Comparison of ENCODE assay signal across 9 cellular contexts in genomic region chr5:150058480-150059126, GRCh38. TPM values are rescaled to one million over a fixed set of nuclear protein-coding genes. Genes with fewer than 3 reads are reported as not detected.
A peak's percentile ranks its signal among the peaks of the same experiment; 100 is the strongest.
DNase-seq lines count a peak whose midpoint lies in the region; ATAC-seq and TF ChIP-seq lines count a peak whose summit lies in the region.
"Had no signal": no experiment of that assay in that cellular context is flagged by ENCODE, and none has a peak within 500 bp of the region (broad histone marks: within the 10 kb centered on the region; RNA-seq: fewer than 3 reads in every experiment).

No MANE protein-coding gene starts in this region.

- intact Hi-C loops in adrenal gland (cut with DNase I), result no loop called here

- H3K36me3 Mint-ChIP-seq in activated CD4-positive, alpha-beta T cell treated with anti-CD3 and anti-CD28 coated beads, Interleukin-2, amount 10 ng/mL, durations not matched to agents 7 days and 5 days (ENCODE audit: low read depth), result peaks cover 4% of the 10 kb centered on the region

- POLR2A ChIA-PET in activated CD4-positive, alpha-beta T cell treated with anti-CD3 and anti-CD28 coated beads, Interleukin-2, amount 10 ng/mL, durations not matched to agents 7 days and 5 days (lab: Charles Lee), result no interaction called here

- no peak for TF ChIP-seq CTCF in adrenal gland (IDR thresholded peaks at IDR 0.05)

- no peak overlapping the region for H3K27ac Mint-ChIP-seq in activated CD4-positive, alpha-beta T cell treated with anti-CD3 and anti-CD28 coated beads, Interleukin-2, amount 10 ng/mL, durations not matched to agents 7 days and 5 days

- H3K4me1 ChIP-seq in adrenal gland (replicated peaks in 1 of 2), result no peaks in the 10 kb centered on the region

- H3K27ac ChIP-seq in adrenal gland, result peak overlapping the region in 2 of 5 donors; percentile 38 to 67
- peak overlapping the region; percentile 38 for H3K27ac ChIP-seq in layer of hippocampus (ENCODE audit: low read depth, low read length)

- 75 to 81% (median 78%) methylated on average over 5 to 6 of the region's 6 CpGs for WGBS in adrenal gland, 4 donors

- in situ Hi-C loops in ACHN (cut with HindIII; ENCODE audit: low pct_ligation_motif_present, low pct_unique_long_range_greater_than_20kb, low sequenced_read_pairs), result no loop called here

- CTCF ChIA-PET in activated CD4-positive, alpha-beta T cell treated with anti-CD3 and anti-CD28 coated beads, Interleukin-2, amount 10 ng/mL, durations not matched to agents 7 days and 5 days (lab: Charles Lee), result interaction anchor here (1.1 to 1.4 kb wide), 2 partner anchors 24 to 52 kb away, joined by 3 read pairs; no protein-coding TSS in a partner anchor

- DNase-seq in ACHN (peak; percentile 50), HT-29 (ENCODE audit: low spot score) (peak; percentile 3), adrenal gland (peak in 5 of 7 donors; percentile 60 to 75 (median 69)), NCI-H187 (lab: John Stamatoyannopoulos, UW) (no peak), LoVo (ENCODE audit: low spot score) (no peak)
- no peak for DNase-seq in activated CD4-positive, alpha-beta T cell treated with anti-CD3 and anti-CD28 coated beads, Interleukin-2, amount 10 ng/mL, durations not matched to agents 7 days and 5 days
- DNase-seq: activated CD4-positive, CD25-positive, alpha-beta regulatory T cell had no signal

- no peak for ATAC-seq in HG03354 (IDR thresholded peaks at IDR 0.05; ENCODE audit: poor library complexity, severe bottlenecking, unreplicated experiment)

- no peak for TF ChIP-seq POLR2A in adrenal gland (IDR thresholded peaks at IDR 0.05)

- H3K36me3 ChIP-seq in adrenal gland (replicated peaks in 1 of 2), result peaks cover 0 to 24% of the 10 kb centered on the region in 2 donors

- H3K9me3 ChIP-seq in adrenal gland (replicated peaks in 1 of 3), result no peaks in the 10 kb centered on the region

- H3K9me3 Mint-ChIP-seq in activated CD4-positive, alpha-beta T cell treated with anti-CD3 and anti-CD28 coated beads, Interleukin-2, amount 10 ng/mL, durations not matched to agents 7 days and 5 days, result no peaks in the 10 kb centered on the region

- H3K4me3 Mint-ChIP-seq in activated CD4-positive, alpha-beta T cell treated with anti-CD3 and anti-CD28 coated beads, Interleukin-2, amount 10 ng/mL, durations not matched to agents 7 days and 5 days, result no peak overlapping the region

- peaks cover 7% of the 10 kb centered on the region for H3K4me1 Mint-ChIP-seq in activated CD4-positive, alpha-beta T cell treated with anti-CD3 and anti-CD28 coated beads, Interleukin-2, amount 10 ng/mL, durations not matched to agents 7 days and 5 days

- H3K27me3 ChIP-seq in adrenal gland (no peaks in the 10 kb centered on the region), layer of hippocampus (ENCODE audit: control insufficient read depth, insufficient read depth, low read length) (no peaks in the 10 kb centered on the region)

- no peak overlapping the region for H3K4me3 ChIP-seq in adrenal gland

- H3K27me3 Mint-ChIP-seq in activated CD4-positive, alpha-beta T cell treated with anti-CD3 and anti-CD28 coated beads, Interleukin-2, amount 10 ng/mL, durations not matched to agents 7 days and 5 days, result no peaks in the 10 kb centered on the region

RNA-seq across cellular contexts. Expression of gene CSF1R, which starts 27.8 kb away (rescaled TPM):
- not detected in 2 replicates for total RNA-seq in HT-29 (2014; rRNA removed; shearing (Covaris generic))
- total RNA-seq in adrenal gland, result 100 to 1,000 TPM in 2 of 8 donors, 10 to 100 TPM in 6; 37.2 to 165 (median 94.4) TPM
- 10 to 100 TPM; 17.9 to 20.0 (median 19.0) TPM for polyA plus RNA-seq in adrenal gland
- total RNA-seq in activated CD4-positive, alpha-beta T cell treated with anti-CD3 and anti-CD28 coated beads, Interleukin-2, amount 10 ng/mL, durations not matched to agents 7 days and 5 days, result under 1 TPM; 0.08 to 0.15 TPM

RNA-seq across cellular contexts. Expression of gene HMGXB3, which starts 58.1 kb away (rescaled TPM):
- 49.0 and 53.6 TPM in 2 replicates for total RNA-seq in HT-29 (2014; rRNA removed; shearing (Covaris generic))
- 10 to 100 TPM; 29.6 to 53.1 (median 36.1) TPM for total RNA-seq in adrenal gland
- 10 to 100 TPM; 22.8 to 56.5 (median 48.9) TPM for polyA plus RNA-seq in adrenal gland
- total RNA-seq in activated CD4-positive, alpha-beta T cell treated with anti-CD3 and anti-CD28 coated beads, Interleukin-2, amount 10 ng/mL, durations not matched to agents 7 days and 5 days, result 10 to 100 TPM; 29.4 to 31.7 TPM

RNA-seq across cellular contexts. Expression of gene TIGD6, which starts 58.1 kb away (rescaled TPM):
- 2.8 and 3.1 TPM in 2 replicates for total RNA-seq in HT-29 (2014; rRNA removed; shearing (Covaris generic))
- 1 to 10 TPM; 5.4 to 9.4 (median 7.6) TPM for total RNA-seq in adrenal gland
- 10 to 100 TPM in 1 of 3 donors, 1 to 10 TPM in 2; 7.4 to 10.5 (median 8.5) TPM for polyA plus RNA-seq in adrenal gland
- total RNA-seq in activated CD4-positive, alpha-beta T cell treated with anti-CD3 and anti-CD28 coated beads, Interleukin-2, amount 10 ng/mL, durations not matched to agents 7 days and 5 days, result 1 to 10 TPM; 2.1 to 2.2 TPM

Comparison
In these comparisons a context has a peak if more than half of its experiments do, and no peak if none do; other contexts are left out.
1. DNase-seq: peak in ACHN (single experiment), HT-29 (single experiment) and adrenal gland (5 of 7); none in NCI-H187 (0 of 2), activated CD4-positive, alpha-beta T cell treated with anti-CD3 and anti-CD28 coated beads, Interleukin-2, amount 10 ng/mL, durations not matched to agents 7 days and 5 days (single experiment) and LoVo (single experiment).
2. RNA of gene CSF1R, which starts 27.8 kb away (total RNA-seq): 37.2 to 165 TPM in adrenal gland; 0.08 to 0.15 TPM in activated CD4-positive, alpha-beta T cell treated with anti-CD3 and anti-CD28 coated beads, Interleukin-2, amount 10 ng/mL, durations not matched to agents 7 days and 5 days and not detected in HT-29; every median in the first group is over 10 times any median in the second.